ENCODE assay signal across 17 cellular contexts in the genomic region with DNA sequence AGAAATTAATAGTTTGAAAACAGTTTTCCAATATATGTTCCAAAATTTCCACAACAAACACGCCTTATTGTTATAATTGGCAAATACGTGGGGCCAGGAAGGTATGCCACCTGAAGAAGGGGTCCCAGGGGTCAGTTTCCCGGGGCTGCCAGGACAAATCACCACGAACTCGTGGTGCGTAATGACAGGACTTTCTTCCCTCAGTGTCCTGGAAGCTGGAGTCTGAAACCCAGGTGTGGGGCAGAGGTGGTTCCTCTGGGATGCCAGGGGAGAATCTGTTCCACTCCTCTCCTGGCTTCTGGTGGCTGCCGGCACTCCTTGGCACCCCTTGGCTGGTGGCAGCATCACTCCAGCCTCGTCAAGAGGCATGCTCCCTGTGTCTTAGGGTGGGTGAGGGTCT.
"Had no signal": no experiment of that assay in that cellular context is flagged by ENCODE, and none has a peak within 500 bp of the region (broad histone marks: within the 10 kb centered on the region; RNA-seq: fewer than 3 reads in every experiment).

No MANE protein-coding gene starts in this region.

- H3K9me3 Mint-ChIP-seq: activated CD4-positive, alpha-beta memory T cell treated with anti-CD3 and anti-CD28 coated beads for 36 hours; activated naive CD4-positive, alpha-beta T cell treated with anti-CD3 and anti-CD28 coated beads, Interleukin-2, amount 10 ng/mL, durations not matched to agents 7 days and 5 days; natural killer cell had no signal

- H3K4me1 ChIP-seq: breast epithelium had no signal

- H3K4me3 Mint-ChIP-seq: activated CD4-positive, alpha-beta memory T cell treated with anti-CD3 and anti-CD28 coated beads for 36 hours had no signal

- DNase-seq: activated CD4-positive, alpha-beta memory T cell treated with anti-CD3 and anti-CD28 coated beads for 36 hours; activated CD4-positive, CD25-positive, alpha-beta regulatory T cell treated with anti-CD3 and anti-CD28 coated beads, Interleukin-2, amount 50 U/mL, for 72 hours; activated CD8-positive, alpha-beta memory T cell treated with anti-CD3 and anti-CD28 coated beads, Interleukin-2, amount 10 ng/mL, durations not matched to agents 7 days and 5 days; activated naive CD4-positive, alpha-beta T cell treated with anti-CD3 and anti-CD28 coated beads, Interleukin-2, amount 10 ng/mL, durations not matched to agents 7 days and 5 days; activated T-cell treated with anti-CD3 and anti-CD28 coated beads, Interleukin-2, amount 50 U/mL, for 1 hour; gastrocnemius medialis; heart right ventricle; retina; stimulated activated CD4-positive, alpha-beta T cell treated with anti-CD3 and anti-CD28 coated beads, Interleukin-4, amount 100 ng/mL, for 1 hour; stimulated activated naive CD4-positive, alpha-beta T cell; T-helper 1 cell had no signal

- H3K27ac ChIP-seq: ascending aorta, epithelial cell of prostate, gastrocnemius medialis had no signal

- H3K36me3 Mint-ChIP-seq: activated CD4-positive, alpha-beta memory T cell treated with anti-CD3 and anti-CD28 coated beads for 36 hours; activated CD8-positive, alpha-beta memory T cell treated with anti-CD3 and anti-CD28 coated beads, Interleukin-2, amount 10 ng/mL, durations not matched to agents 7 days and 5 days; activated naive CD4-positive, alpha-beta T cell treated with anti-CD3 and anti-CD28 coated beads, Interleukin-2, amount 10 ng/mL, durations not matched to agents 7 days and 5 days; natural killer cell had no signal

- H3K27ac Mint-ChIP-seq: activated CD4-positive, alpha-beta memory T cell treated with anti-CD3 and anti-CD28 coated beads for 36 hours; activated CD8-positive, alpha-beta memory T cell treated with anti-CD3 and anti-CD28 coated beads, Interleukin-2, amount 10 ng/mL, durations not matched to agents 7 days and 5 days had no signal

- ATAC-seq: gastrocnemius medialis had no signal

- H3K4me3 ChIP-seq: ascending aorta, breast epithelium, gastrocnemius medialis, heart right ventricle had no signal

- H3K27me3 ChIP-seq: ascending aorta, breast epithelium, gastrocnemius medialis, heart right ventricle had no signal

- FAIRE-seq: islet of Langerhans, urothelium cell line had no signal

- H3K36me3 ChIP-seq: breast epithelium, gastrocnemius medialis had no signal

- H3K9me3 ChIP-seq: ascending aorta, breast epithelium, gastrocnemius medialis, heart right ventricle had no signal
